Comparison of ENCODE assay signal across 13 cellular contexts in genomic region chr17:45289316-45290268, GRCh38. TPM values are rescaled to one million over a fixed set of nuclear protein-coding genes. Genes with fewer than 3 reads are reported as not detected.
DNase-seq lines count a peak whose midpoint lies in the region; ATAC-seq and TF ChIP-seq lines count a peak whose summit lies in the region.
"Had no signal": no experiment of that assay in that cellular context is flagged by ENCODE, and none has a peak within 500 bp of the region (broad histone marks: within the 10 kb centered on the region; RNA-seq: fewer than 3 reads in every experiment).

No MANE protein-coding gene starts in this region.

- H3K9me3 Mint-ChIP-seq in activated CD4-positive, alpha-beta T cell treated with anti-CD3 and anti-CD28 coated beads, Interleukin-2, amount 10 ng/mL, durations not matched to agents 24 days and 14 days, result no peaks in the 10 kb centered on the region
- H3K9me3 Mint-ChIP-seq in stimulated activated effector memory CD8-positive, alpha-beta T cell treated with anti-CD3 and anti-CD28 coated beads, Interleukin-12 subunit alpha, Interleukin-12 subunit beta, amount 100 ng/mL, for 72 hours, result no peaks in the 10 kb centered on the region
- H3K9me3 Mint-ChIP-seq: type B pancreatic cell, WTC11 had no signal

- H3K4me3 Mint-ChIP-seq in activated CD4-positive, alpha-beta T cell treated with anti-CD3 and anti-CD28 coated beads, Interleukin-2, amount 10 ng/mL, durations not matched to agents 24 days and 14 days, result no peak overlapping the region
- no peak overlapping the region for H3K4me3 Mint-ChIP-seq in stimulated activated effector memory CD8-positive, alpha-beta T cell treated with anti-CD3 and anti-CD28 coated beads, Interleukin-12 subunit alpha, Interleukin-12 subunit beta, amount 100 ng/mL, for 72 hours
- H3K4me3 Mint-ChIP-seq: type B pancreatic cell, WTC11 had no signal

- H3K27me3 Mint-ChIP-seq in activated CD4-positive, alpha-beta T cell treated with anti-CD3 and anti-CD28 coated beads, Interleukin-2, amount 10 ng/mL, durations not matched to agents 24 days and 14 days, result no peaks in the 10 kb centered on the region
- H3K27me3 Mint-ChIP-seq: type B pancreatic cell had no signal

- DNase-seq in activated CD4-positive, alpha-beta T cell treated with anti-CD3 and anti-CD28 coated beads, Interleukin-2, amount 10 ng/mL, durations not matched to agents 24 days and 14 days, result no peak
- DNase-seq in activated CD4-positive, alpha-beta T cell treated with anti-CD3 and anti-CD28 coated beads, Interleukin-2, amount 50 U/mL, for 4 hours, result no peak
- DNase-seq in SJCRH30 (peak; percentile 40 to 53), right atrium auricular region (ENCODE audit: low spot score) (no peak)
- no peak for DNase-seq in stimulated activated effector memory CD8-positive, alpha-beta T cell treated with anti-CD3 and anti-CD28 coated beads, Interleukin-12 subunit alpha, Interleukin-12 subunit beta, amount 100 ng/mL, for 72 hours (ENCODE audit: low spot score in 2 of 2)
- no peak for DNase-seq in central memory CD4-positive, alpha-beta T cell
- DNase-seq: amniotic stem cell, NCI-H2227 treated with DMSO at 0.1 percent for 48 hours had no signal

- H3K27me3 ChIP-seq in SJCRH30, result no peaks in the 10 kb centered on the region
- no peaks in the 10 kb centered on the region for H3K27me3 ChIP-seq in right atrium auricular region

- H3K9me3 ChIP-seq in SJCRH30 (replicated peaks) (no peaks in the 10 kb centered on the region), right atrium auricular region (no peaks in the 10 kb centered on the region)

- peak overlapping the region; percentile 53 for H3K27ac Mint-ChIP-seq in activated CD4-positive, alpha-beta T cell treated with anti-CD3 and anti-CD28 coated beads, Interleukin-2, amount 10 ng/mL, durations not matched to agents 24 days and 14 days
- H3K27ac Mint-ChIP-seq in stimulated activated effector memory CD8-positive, alpha-beta T cell treated with anti-CD3 and anti-CD28 coated beads, Interleukin-12 subunit alpha, Interleukin-12 subunit beta, amount 100 ng/mL, for 72 hours, result peak overlapping the region; percentile 76
- H3K27ac Mint-ChIP-seq: type B pancreatic cell, WTC11 had no signal

- peaks cover 2% of the 10 kb centered on the region; the same call in 1 of the 2 replicates for H3K36me3 ChIP-seq in SJCRH30
- peaks cover 57% of the 10 kb centered on the region for H3K36me3 ChIP-seq in right atrium auricular region

- peaks cover 31% of the 10 kb centered on the region for H3K4me1 Mint-ChIP-seq in activated CD4-positive, alpha-beta T cell treated with anti-CD3 and anti-CD28 coated beads, Interleukin-2, amount 10 ng/mL, durations not matched to agents 24 days and 14 days
- peaks cover 54% of the 10 kb centered on the region for H3K4me1 Mint-ChIP-seq in stimulated activated effector memory CD8-positive, alpha-beta T cell treated with anti-CD3 and anti-CD28 coated beads, Interleukin-12 subunit alpha, Interleukin-12 subunit beta, amount 100 ng/mL, for 72 hours
- H3K4me1 Mint-ChIP-seq: WTC11 had no signal

- TF ChIP-seq CTCF in right atrium auricular region (IDR thresholded peaks at IDR 0.05), result no peak

- intact Hi-C loops in activated CD4-positive, alpha-beta T cell treated with anti-CD3 and anti-CD28 coated beads, Interleukin-2, amount 10 ng/mL, durations not matched to agents 24 days and 14 days (cut with micrococcal nuclease), result no loop called here

- no peak for ATAC-seq in stimulated activated effector memory CD8-positive, alpha-beta T cell treated with anti-CD3 and anti-CD28 coated beads, Interleukin-12 subunit alpha, Interleukin-12 subunit beta, amount 100 ng/mL, for 72 hours
- no peak for ATAC-seq in GM18868 (IDR thresholded peaks at IDR 0.05; ENCODE audit: unreplicated experiment)
- ATAC-seq in GM18520 (IDR thresholded peaks at IDR 0.05; ENCODE audit: unreplicated experiment), result no peak
- ATAC-seq: K562, WTC11 had no signal

- peaks cover 62% of the 10 kb centered on the region for H3K36me3 Mint-ChIP-seq in activated CD4-positive, alpha-beta T cell treated with anti-CD3 and anti-CD28 coated beads, Interleukin-2, amount 10 ng/mL, durations not matched to agents 24 days and 14 days (ENCODE audit: low read depth)
- peaks cover 100% of the 10 kb centered on the region for H3K36me3 Mint-ChIP-seq in stimulated activated effector memory CD8-positive, alpha-beta T cell treated with anti-CD3 and anti-CD28 coated beads, Interleukin-12 subunit alpha, Interleukin-12 subunit beta, amount 100 ng/mL, for 72 hours

- H3K4me3 ChIP-seq in SJCRH30 (no peak overlapping the region), right atrium auricular region (no peak overlapping the region)
- H3K4me3 ChIP-seq: K562 had no signal

- no peak overlapping the region for H3K27ac ChIP-seq in SJCRH30
- H3K27ac ChIP-seq in right atrium auricular region, result peak overlapping the region; percentile 90 to 93

- H3K4me1 ChIP-seq in SJCRH30 (peaks cover 48% of the 10 kb centered on the region), right atrium auricular region (peaks cover 0 to 81% of the 10 kb centered on the region in 2 donors)

RNA-seq across cellular contexts. Expression of gene MAP3K14, which starts 27.2 kb away (rescaled TPM):
- total RNA-seq in activated CD4-positive, alpha-beta T cell treated with anti-CD3 and anti-CD28 coated beads, Interleukin-2, amount 10 ng/mL, durations not matched to agents 24 days and 14 days, result 57.4 and 61.0 TPM in 2 replicates
- 3.9 and 4.7 TPM in 2 replicates for total RNA-seq in SJCRH30 (2014; rRNA removed; shearing (Covaris generic))
- total RNA-seq in right atrium auricular region, result 10 to 100 TPM in 1 of 2 donors, 1 to 10 TPM in 1; 8.2 to 10.6 TPM

RNA-seq across cellular contexts. Expression of gene SPATA32, which starts 27.7 kb away (rescaled TPM):
- total RNA-seq in activated CD4-positive, alpha-beta T cell treated with anti-CD3 and anti-CD28 coated beads, Interleukin-2, amount 10 ng/mL, durations not matched to agents 24 days and 14 days, result 0.28 and 0.40 TPM in 2 replicates
- 0.08 TPM in 1 of 2 replicates, not detected in the other for total RNA-seq in SJCRH30 (2014; rRNA removed; shearing (Covaris generic))
- total RNA-seq in right atrium auricular region, result not detected
- total RNA-seq: K562 had no signal

Comparison
In these comparisons a context has a peak if more than half of its experiments do, and no peak if none do; other contexts are left out.
1. DNase-seq: peak in SJCRH30 (2 of 2); none in activated CD4-positive, alpha-beta T cell treated with anti-CD3 and anti-CD28 coated beads, Interleukin-2, amount 10 ng/mL, durations not matched to agents 24 days and 14 days (single experiment), activated CD4-positive, alpha-beta T cell treated with anti-CD3 and anti-CD28 coated beads, Interleukin-2, amount 50 U/mL, for 4 hours (0 of 2), right atrium auricular region (single experiment), stimulated activated effector memory CD8-positive, alpha-beta T cell treated with anti-CD3 and anti-CD28 coated beads, Interleukin-12 subunit alpha, Interleukin-12 subunit beta, amount 100 ng/mL, for 72 hours (0 of 2) and central memory CD4-positive, alpha-beta T cell (single experiment).